19 cellular contexts compared by ENCODE assay signal in the genomic region with DNA sequence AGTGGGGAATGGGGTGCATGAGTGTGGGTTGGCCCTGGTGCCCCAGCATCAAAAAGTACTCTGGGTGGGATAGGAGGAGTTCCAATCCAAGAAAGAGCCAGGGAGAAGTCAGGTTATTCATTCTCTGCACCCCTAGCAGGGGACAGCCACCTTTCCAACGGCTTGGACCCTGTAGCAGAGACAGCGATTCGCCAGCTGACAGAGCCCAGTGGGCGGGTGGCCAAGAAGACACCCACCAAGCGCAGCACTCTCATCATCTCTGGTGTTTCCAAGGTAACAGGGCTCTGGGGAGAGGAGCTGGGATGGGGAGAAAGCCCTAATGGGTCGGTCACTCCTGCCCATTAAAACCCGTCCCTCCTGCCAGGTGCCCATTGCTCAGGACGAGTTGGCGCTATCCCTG. TPM values are rescaled to one million over a fixed set of nuclear protein-coding genes. Genes with fewer than 3 reads are reported as not detected.
DNase-seq lines count a peak whose midpoint lies in the region; ATAC-seq, FAIRE-seq and TF ChIP-seq lines count a peak whose summit lies in the region.
"Had no signal": no experiment of that assay in that cellular context is flagged by ENCODE, and none has a peak within 500 bp of the region (broad histone marks: within the 10 kb centered on the region; RNA-seq: fewer than 3 reads in every experiment).

No MANE protein-coding gene starts in this region.

- H3K4me3 Mint-ChIP-seq in activated naive CD8-positive, alpha-beta T cell treated with anti-CD3 and anti-CD28 coated beads for 36 hours, result no peak overlapping the region
- no peak overlapping the region for H3K4me3 Mint-ChIP-seq in stimulated activated effector memory CD8-positive, alpha-beta T cell treated with anti-CD3 and anti-CD28 coated beads, Interleukin-12 subunit alpha, Interleukin-12 subunit beta, amount 100 ng/mL, for 72 hours

- TF ChIP-seq CTCF in RWPE1 (conservative IDR thresholded peaks at IDR 0.05; ENCODE audit: low read depth), result no peak

- peaks cover 37 to 38% of the 10 kb centered on the region in 2 donors for H3K36me3 Mint-ChIP-seq in activated naive CD4-positive, alpha-beta T cell treated with anti-CD3 and anti-CD28 coated beads, Interleukin-2, amount 50 U/mL, for 72 hours
- H3K36me3 Mint-ChIP-seq in activated naive CD8-positive, alpha-beta T cell treated with anti-CD3 and anti-CD28 coated beads for 36 hours, result peaks cover 56% of the 10 kb centered on the region
- peaks cover 59% of the 10 kb centered on the region for H3K36me3 Mint-ChIP-seq in stimulated activated effector memory CD8-positive, alpha-beta T cell treated with anti-CD3 and anti-CD28 coated beads, Interleukin-12 subunit alpha, Interleukin-12 subunit beta, amount 100 ng/mL, for 72 hours

- H3K36me3 ChIP-seq in small intestine (ENCODE audit: control insufficient read depth in 2 of 2, insufficient read depth in 2 of 2, low read length in 2 of 2), result peaks cover 28 to 38% of the 10 kb centered on the region in 2 donors

- 94 to 99% (median 95%) methylated on average over 7 to 9 of the region's 9 CpGs for WGBS in small intestine, 3 donors

- POLR2A ChIA-PET in RWPE1 (lab: Yijun Ruan, JAX; ENCODE audit: low non-redundant PET), result no interaction called here

- no peaks in the 10 kb centered on the region for H3K9me3 ChIP-seq in small intestine (ENCODE audit: control insufficient read depth, low read depth)
- H3K9me3 ChIP-seq: Caco-2 had no signal

- CTCF ChIA-PET in RWPE1 (lab: Yijun Ruan, JAX), result interaction anchor here (0.6 kb wide), 1 partner anchor 58 kb away, joined by 3 read pairs; no protein-coding TSS in a partner anchor

- no peak for ATAC-seq in activated naive CD4-positive, alpha-beta T cell treated with anti-CD3 and anti-CD28 coated beads, Interleukin-2, amount 50 U/mL, for 72 hours
- no peak for ATAC-seq in stimulated activated effector memory CD8-positive, alpha-beta T cell treated with anti-CD3 and anti-CD28 coated beads, Interleukin-12 subunit alpha, Interleukin-12 subunit beta, amount 100 ng/mL, for 72 hours
- ATAC-seq: Panc1 had no signal

- H3K9me3 Mint-ChIP-seq in activated naive CD4-positive, alpha-beta T cell treated with anti-CD3 and anti-CD28 coated beads, Interleukin-2, amount 50 U/mL, for 72 hours, result no peaks in the 10 kb centered on the region
- no peaks in the 10 kb centered on the region for H3K9me3 Mint-ChIP-seq in activated naive CD8-positive, alpha-beta T cell treated with anti-CD3 and anti-CD28 coated beads for 36 hours
- no peaks in the 10 kb centered on the region for H3K9me3 Mint-ChIP-seq in stimulated activated effector memory CD8-positive, alpha-beta T cell treated with anti-CD3 and anti-CD28 coated beads, Interleukin-12 subunit alpha, Interleukin-12 subunit beta, amount 100 ng/mL, for 72 hours

- no peak for DNase-seq in activated naive CD4-positive, alpha-beta T cell treated with anti-CD3 and anti-CD28 coated beads, Interleukin-2, amount 50 U/mL, for 72 hours (ENCODE audit: low spot score in 2 of 2)
- DNase-seq in activated naive CD4-positive, alpha-beta T cell (lab: John Stamatoyannopoulos, UW), result no peak
- no peak for DNase-seq in RWPE1 (ENCODE audit: low spot score)
- no peak for DNase-seq in activated naive CD8-positive, alpha-beta T cell treated with anti-CD3 and anti-CD28 coated beads for 36 hours
- DNase-seq in stimulated activated effector memory CD8-positive, alpha-beta T cell treated with anti-CD3 and anti-CD28 coated beads, Interleukin-12 subunit alpha, Interleukin-12 subunit beta, amount 100 ng/mL, for 72 hours (ENCODE audit: low spot score in 2 of 2), result no peak
- no peak for DNase-seq in small intestine
- DNase-seq in DMS79 (lab: John Stamatoyannopoulos, UW), result no peak
- DNase-seq: ACHN, Caco-2, GDM1, HCEC 1CT, MM.1S, NCI-H1092 treated with DMSO at 0.1 percent for 48 hours, NCI-H2081, NCI-H2171 treated with DMSO at 0.1 percent for 48 hours, NCI-H446, NCI-H526 treated with DMSO at 0.1 percent for 48 hours had no signal

- FAIRE-seq in small intestine (lab: Jason Lieb, UNC), result no peak

- peaks cover 33% of the 10 kb centered on the region for H3K4me1 Mint-ChIP-seq in activated naive CD8-positive, alpha-beta T cell treated with anti-CD3 and anti-CD28 coated beads for 36 hours
- H3K4me1 Mint-ChIP-seq in stimulated activated effector memory CD8-positive, alpha-beta T cell treated with anti-CD3 and anti-CD28 coated beads, Interleukin-12 subunit alpha, Interleukin-12 subunit beta, amount 100 ng/mL, for 72 hours, result peaks cover 33% of the 10 kb centered on the region

- peak overlapping the region; percentile 29 to 70 for H3K27ac Mint-ChIP-seq in activated naive CD4-positive, alpha-beta T cell treated with anti-CD3 and anti-CD28 coated beads, Interleukin-2, amount 50 U/mL, for 72 hours
- H3K27ac Mint-ChIP-seq in activated naive CD8-positive, alpha-beta T cell treated with anti-CD3 and anti-CD28 coated beads for 36 hours, result peak overlapping the region; percentile 42
- H3K27ac Mint-ChIP-seq in stimulated activated effector memory CD8-positive, alpha-beta T cell treated with anti-CD3 and anti-CD28 coated beads, Interleukin-12 subunit alpha, Interleukin-12 subunit beta, amount 100 ng/mL, for 72 hours, result peak overlapping the region; percentile 5

- H3K27ac ChIP-seq in RWPE1 (peak overlapping the region; percentile 5; the same call in 1 of the 2 replicates), small intestine (ENCODE audit: low read depth in 1 of 2, low read length in 1 of 2) (no peak overlapping the region)

- no peaks in the 10 kb centered on the region for H3K27me3 ChIP-seq in small intestine (ENCODE audit: control insufficient read depth in 2 of 2, insufficient read depth in 2 of 2, low read length in 2 of 2)

- H3K27me3 Mint-ChIP-seq in activated naive CD8-positive, alpha-beta T cell treated with anti-CD3 and anti-CD28 coated beads for 36 hours, result no peaks in the 10 kb centered on the region

- no peak overlapping the region for H3K4me3 ChIP-seq in small intestine (ENCODE audit: low read depth in 1 of 2, low read length in 2 of 2)

- H3K4me1 ChIP-seq in small intestine (ENCODE audit: control insufficient read depth in 2 of 2, insufficient read depth in 1 of 2, low read depth in 1 of 2, low read length in 1 of 2), result peaks cover 4 to 6% of the 10 kb centered on the region in 2 donors

RNA-seq across cellular contexts. Expression of gene C2CD2L, which starts 6.6 kb away (rescaled TPM):
- 10 to 100 TPM; 19.1 to 43.2 TPM for total RNA-seq in activated naive CD4-positive, alpha-beta T cell treated with anti-CD3 and anti-CD28 coated beads, Interleukin-2, amount 50 U/mL, for 72 hours
- 10 to 100 TPM; 19.3 to 20.0 TPM for total RNA-seq in activated naive CD8-positive, alpha-beta T cell treated with anti-CD3 and anti-CD28 coated beads for 36 hours
- 10 to 100 TPM; 14.9 to 21.7 (median 19.2) TPM for polyA plus RNA-seq in small intestine

RNA-seq across cellular contexts. Expression of gene HINFP, which starts 7.7 kb away (rescaled TPM):
- total RNA-seq in activated naive CD4-positive, alpha-beta T cell treated with anti-CD3 and anti-CD28 coated beads, Interleukin-2, amount 50 U/mL, for 72 hours, result 10 to 100 TPM; 38.0 to 53.3 TPM
- 10 to 100 TPM; 20.3 to 21.5 TPM for total RNA-seq in activated naive CD8-positive, alpha-beta T cell treated with anti-CD3 and anti-CD28 coated beads for 36 hours
- polyA plus RNA-seq in small intestine, result 10 to 100 TPM; 12.3 to 24.4 (median 14.3) TPM

RNA-seq across cellular contexts. Expression of gene DPAGT1, which starts 12.1 kb away (rescaled TPM):
- 10 to 100 TPM; 74.7 to 79.9 TPM for total RNA-seq in activated naive CD4-positive, alpha-beta T cell treated with anti-CD3 and anti-CD28 coated beads, Interleukin-2, amount 50 U/mL, for 72 hours
- total RNA-seq in activated naive CD8-positive, alpha-beta T cell treated with anti-CD3 and anti-CD28 coated beads for 36 hours, result 10 to 100 TPM; 58.3 to 63.6 TPM
- 10 to 100 TPM; 10.8 to 51.2 (median 12.5) TPM for polyA plus RNA-seq in small intestine

RNA-seq across cellular contexts. Expression of gene HMBS, which starts 29.0 kb away (rescaled TPM):
- total RNA-seq in activated naive CD4-positive, alpha-beta T cell treated with anti-CD3 and anti-CD28 coated beads, Interleukin-2, amount 50 U/mL, for 72 hours, result 10 to 100 TPM; 20.0 to 35.7 TPM
- total RNA-seq in activated naive CD8-positive, alpha-beta T cell treated with anti-CD3 and anti-CD28 coated beads for 36 hours, result 10 to 100 TPM; 42.1 to 43.0 TPM
- polyA plus RNA-seq in small intestine, result 10 to 100 TPM; 19.5 to 45.3 (median 21.5) TPM

RNA-seq across cellular contexts. Expression of gene ABCG4, which starts 35.1 kb away (rescaled TPM):
- under 1 TPM; 0.12 to 0.25 TPM for total RNA-seq in activated naive CD4-positive, alpha-beta T cell treated with anti-CD3 and anti-CD28 coated beads, Interleukin-2, amount 50 U/mL, for 72 hours
- under 1 TPM; 0.12 to 0.22 TPM for total RNA-seq in activated naive CD8-positive, alpha-beta T cell treated with anti-CD3 and anti-CD28 coated beads for 36 hours
- under 1 TPM in 2 of 3 donors, not detected in 1; 0.27 to 0.73 TPM for polyA plus RNA-seq in small intestine
- total RNA-seq: Daoy had no signal
